Comparison of ENCODE assay signal across 32 cellular contexts in the genomic region with DNA sequence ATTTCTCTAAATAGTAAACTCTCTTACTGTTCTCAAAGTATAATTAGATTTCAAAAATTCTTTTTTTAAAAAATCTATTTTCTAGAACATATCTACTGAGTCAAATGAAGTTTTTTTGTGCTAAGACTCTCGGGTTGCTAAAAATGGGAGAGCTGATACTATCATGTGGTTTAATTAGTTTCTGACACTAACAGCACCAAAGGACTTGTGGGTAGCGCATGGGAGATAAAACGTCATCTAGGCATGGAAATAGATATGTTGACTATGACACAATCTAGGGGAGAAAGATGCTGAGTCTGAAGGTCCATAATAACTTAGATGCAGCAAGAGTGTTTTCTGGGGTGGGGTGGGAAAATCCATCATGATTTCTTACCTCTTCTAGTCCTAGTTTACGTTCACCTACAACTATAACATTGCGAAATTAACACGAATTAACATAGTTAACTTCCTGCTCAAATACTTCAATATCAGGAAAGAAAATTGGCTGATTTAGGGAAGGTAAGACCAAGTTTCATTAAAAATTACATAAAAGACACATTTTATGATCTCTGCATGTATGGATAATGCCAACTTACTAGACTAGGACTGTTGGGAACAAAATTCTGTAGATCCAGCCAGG. TPM values are rescaled to one million over a fixed set of nuclear protein-coding genes. Genes with fewer than 3 reads are reported as not detected.
"Had no signal": no experiment of that assay in that cellular context is flagged by ENCODE, and none has a peak within 500 bp of the region (broad histone marks: within the 10 kb centered on the region; RNA-seq: fewer than 3 reads in every experiment).

No MANE protein-coding gene starts in this region.

- H3K9me3 ChIP-seq: colonic mucosa, gastrocnemius medialis, pancreas, prostate gland, thyroid gland, upper lobe of right lung had no signal

- H3K4me3 Mint-ChIP-seq: activated naive CD8-positive, alpha-beta T cell; neural crest cell; stimulated activated naive B cell treated with anti-CD40 and anti-IgM and Interleukin-4, amounts not matched to agents 10 μg/mL and 1 μg/mL and 100 μg/mL, for 72 hours had no signal

- H3K27me3 Mint-ChIP-seq: activated naive CD8-positive, alpha-beta T cell had no signal

- ATAC-seq: gastrocnemius medialis; mucosa of descending colon; stimulated activated naive B cell treated with anti-CD40 and anti-IgM and Interleukin-4, amounts not matched to agents 10 μg/mL and 1 μg/mL and 100 μg/mL, for 72 hours; upper lobe of right lung had no signal

- H3K27me3 ChIP-seq: colonic mucosa, gastrocnemius medialis, pancreas, sigmoid colon, stomach, thyroid gland, upper lobe of right lung had no signal

- H3K4me1 Mint-ChIP-seq: neural crest cell; stimulated activated naive B cell treated with anti-CD40 and anti-IgM and Interleukin-4, amounts not matched to agents 10 μg/mL and 1 μg/mL and 100 μg/mL, for 72 hours had no signal

- H3K36me3 ChIP-seq: colonic mucosa, gastrocnemius medialis, left ventricle myocardium inferior, pancreas, prostate gland, sigmoid colon, stomach, thyroid gland, upper lobe of right lung had no signal

- H3K27ac Mint-ChIP-seq: activated naive CD8-positive, alpha-beta T cell; stimulated activated naive B cell treated with anti-CD40 and anti-IgM and Interleukin-4, amounts not matched to agents 10 μg/mL and 1 μg/mL and 100 μg/mL, for 72 hours had no signal

- H3K4me1 ChIP-seq: colonic mucosa, gastrocnemius medialis, prostate gland, thyroid gland, upper lobe of right lung had no signal

- DNase-seq: activated CD4-positive, alpha-beta T cell treated with anti-CD3 and anti-CD28 coated beads for 4 hours; activated CD4-positive, alpha-beta T cell treated with anti-CD3 and anti-CD28 coated beads, Interleukin-2, amount 50 U/mL, for 48 hours; activated CD4-positive, CD25-positive, alpha-beta regulatory T cell; activated CD8-positive, alpha-beta memory T cell treated with anti-CD3 and anti-CD28 coated beads, Interleukin-2, amount 50 U/mL, for 48 hours; activated effector memory CD4-positive, alpha-beta T cell treated with Interleukin-2 at 50 U/mL for 16 hours; activated naive CD4-positive, alpha-beta T cell treated with Interleukin-2 at 50 U/mL for 16 hours; anterior cingulate cortex; cerebellar nuclear complex; colonic mucosa; effector CD8-positive, alpha-beta T cell; gastrocnemius medialis; glutamatergic neuron; islet precursor cell; left ventricle myocardium inferior; mesendoderm; mucosa of descending colon; nucleus accumbens; pancreas; sigmoid colon; stimulated activated CD4-positive, alpha-beta T cell treated with anti-CD3 and anti-CD28 coated beads, Interleukin-4, amount 100 ng/mL, for 4 hours; stimulated activated CD8-positive, alpha-beta memory T cell treated with anti-CD3 and anti-CD28 coated beads, Interleukin-4, amount 100 ng/mL, for 48 hours; stimulated activated naive B cell treated with anti-CD40 and anti-IgM and Interleukin-4, amounts not matched to agents 10 μg/mL and 1 μg/mL and 100 μg/mL, for 72 hours; stomach; thyroid gland; upper lobe of right lung had no signal

- H3K27ac ChIP-seq: colonic mucosa, gastrocnemius medialis, left ventricle myocardium inferior, prostate gland, sigmoid colon, stomach, thyroid gland, upper lobe of right lung had no signal

- H3K4me3 ChIP-seq: colonic mucosa, gastrocnemius medialis, left ventricle myocardium inferior, lung, mucosa of descending colon, pancreas, prostate gland, sigmoid colon, stomach, thyroid gland, upper lobe of right lung had no signal

RNA-seq across cellular contexts. Expression of a gene that starts 14.3 kb away (rescaled TPM):
- total RNA-seq: colonic mucosa, dermis microvascular lymphatic vessel endothelial cell, gastrocnemius medialis, left ventricle myocardium inferior, mucosa of descending colon, myocyte, sigmoid colon, stomach, upper lobe of right lung had no signal
- polyA plus RNA-seq: sigmoid colon, small intestine, stomach had no signal
